ENCODE assay signal across 9 cellular contexts in the genomic region with DNA sequence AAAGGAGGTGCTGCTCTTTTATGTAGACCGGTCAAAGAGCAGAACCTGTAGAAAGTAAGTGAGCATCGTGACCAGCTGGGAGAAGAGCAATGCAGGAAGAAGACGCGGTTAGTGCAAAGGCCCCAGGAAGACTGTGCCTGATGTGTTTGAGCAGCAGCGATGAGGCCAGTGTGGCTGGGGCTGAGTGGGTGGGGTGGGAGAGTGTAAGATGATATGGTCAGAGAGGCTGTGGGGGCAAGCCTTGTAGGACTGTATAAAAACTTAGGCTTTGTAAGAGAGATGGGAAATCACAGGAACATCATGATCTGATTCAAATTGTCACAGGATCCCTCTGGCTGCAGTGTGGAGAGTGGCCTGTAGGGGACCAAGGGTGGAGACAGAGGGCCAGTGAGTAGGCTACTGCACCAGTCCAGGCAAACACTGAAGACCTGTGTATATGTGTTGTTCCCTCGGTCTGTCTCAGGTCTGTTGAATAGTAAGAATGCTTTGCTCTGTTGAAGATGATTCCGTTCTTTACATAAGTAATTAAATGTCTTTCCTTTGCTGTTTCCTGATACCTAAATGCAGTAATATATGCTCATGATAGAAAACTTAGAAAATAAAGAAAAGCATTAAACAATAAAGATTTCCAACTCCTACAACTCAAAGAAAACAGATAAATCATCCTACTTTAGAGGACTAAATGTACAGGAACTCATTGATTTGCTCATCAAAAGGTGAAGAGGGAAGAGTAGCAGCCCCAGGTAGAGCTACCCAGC. TPM values are rescaled to one million over a fixed set of nuclear protein-coding genes. Genes with fewer than 3 reads are reported as not detected.
DNase-seq lines count a peak whose midpoint lies in the region; ATAC-seq and TF ChIP-seq lines count a peak whose summit lies in the region.
"Had no signal": no experiment of that assay in that cellular context is flagged by ENCODE, and none has a peak within 500 bp of the region (broad histone marks: within the 10 kb centered on the region; RNA-seq: fewer than 3 reads in every experiment).

No MANE protein-coding gene starts in this region.

- H3K36me3 ChIP-seq in tibial nerve = peaks cover 0 to 11% (median 0%) of the 10 kb centered on the region in 3 donors

- peaks cover 16% of the 10 kb centered on the region for H3K4me1 Mint-ChIP-seq in activated CD4-positive, alpha-beta T cell treated with anti-CD3 and anti-CD28 coated beads for 36 hours

- CTCF ChIA-PET in activated CD4-positive, alpha-beta T cell treated with anti-CD3 and anti-CD28 coated beads for 36 hours (lab: Charles Lee) = interaction anchor here (0.7 to 3.9 kb wide), 16 partner anchors 9 to 325 kb away, joined by 3 to 29 read pairs (median 4); partner anchors contain the start of genes PIGT and SYS1

- POLR2A ChIA-PET in activated CD4-positive, alpha-beta T cell treated with anti-CD3 and anti-CD28 coated beads for 36 hours (lab: Charles Lee) = no interaction called here

- no peak overlapping the region for H3K27ac ChIP-seq in tibial nerve

- H3K27me3 ChIP-seq in tibial nerve = no peaks in the 10 kb centered on the region

- H3K36me3 Mint-ChIP-seq in activated CD4-positive, alpha-beta T cell treated with anti-CD3 and anti-CD28 coated beads for 36 hours (ENCODE audit: low read depth) = no peaks in the 10 kb centered on the region

- no peak overlapping the region for H3K27ac Mint-ChIP-seq in activated CD4-positive, alpha-beta T cell treated with anti-CD3 and anti-CD28 coated beads for 36 hours
- H3K27ac Mint-ChIP-seq: activated naive CD8-positive, alpha-beta T cell had no signal

- H3K9me3 Mint-ChIP-seq in activated CD4-positive, alpha-beta T cell treated with anti-CD3 and anti-CD28 coated beads for 36 hours (ENCODE audit: low read depth) = no peaks in the 10 kb centered on the region

- peak; percentile 69 for TF ChIP-seq CTCF in WI38 (IDR thresholded peaks at IDR 0.05; ENCODE audit: low read depth, low read length)
- TF ChIP-seq CTCF in tibial nerve (IDR thresholded peaks at IDR 0.05) = peak in 3 of 5 experiments; percentile 8 to 18 (median 16)

- WGBS in tibial nerve, 2 donors = 72% methylated on average over 7 of the region's 7 CpGs

- no peak overlapping the region for H3K4me3 ChIP-seq in WI38 (ENCODE audit: low read depth, low read length)
- no peak overlapping the region for H3K4me3 ChIP-seq in tibial nerve

- H3K27me3 Mint-ChIP-seq in activated CD4-positive, alpha-beta T cell treated with anti-CD3 and anti-CD28 coated beads for 36 hours = peaks cover 8% of the 10 kb centered on the region

- TF ChIP-seq POLR2A in tibial nerve (IDR thresholded peaks at IDR 0.05) = no peak

- intact Hi-C loops in activated CD4-positive, alpha-beta T cell treated with anti-CD3 and anti-CD28 coated beads for 36 hours (cut with DNase I, micrococcal nuclease) = no loop called here

- H3K4me1 ChIP-seq in tibial nerve = no peaks in the 10 kb centered on the region

- peak; percentile 61 for DNase-seq in activated CD4-positive, alpha-beta T cell treated with anti-CD3 and anti-CD28 coated beads for 36 hours
- DNase-seq in activated CD4-positive, alpha-beta T cell treated with anti-CD3 and anti-CD28 coated beads for 1 hour = no peak
- DNase-seq in HT-29 (ENCODE audit: low spot score) (peak; percentile 93), glomerular visceral epithelial cell (ENCODE audit: extremely low spot score) (peak; percentile 26), tibial nerve (ENCODE audit: low spot score in 2 of 2) (no peak), NCI-H1694 treated with DMSO at 0.1 percent for 48 hours (lab: John Stamatoyannopoulos, UW) (no peak), DMS79 treated with DMSO at 0.1 percent for 48 hours (lab: John Stamatoyannopoulos, UW) (no peak)

- no peak overlapping the region for H3K4me3 Mint-ChIP-seq in activated CD4-positive, alpha-beta T cell treated with anti-CD3 and anti-CD28 coated beads for 36 hours
- H3K4me3 Mint-ChIP-seq: activated naive CD8-positive, alpha-beta T cell had no signal

- peak; percentile 76 for ATAC-seq in activated CD4-positive, alpha-beta T cell treated with anti-CD3 and anti-CD28 coated beads for 36 hours

- TF ChIP-seq EP300 in tibial nerve (IDR thresholded peaks at IDR 0.05) = no peak

- H3K9me3 ChIP-seq in tibial nerve = no peaks in the 10 kb centered on the region

RNA-seq across cellular contexts. Expression of gene WFDC2, which starts 23.6 kb away (rescaled TPM):
- total RNA-seq in activated CD4-positive, alpha-beta T cell treated with anti-CD3 and anti-CD28 coated beads for 36 hours = under 1 TPM; 0.56 to 0.66 TPM
- 17.7 and 21.9 TPM in 2 replicates for total RNA-seq in HT-29 (2014; rRNA removed; shearing (Covaris generic))
- total RNA-seq in tibial nerve = 1 to 10 TPM in 1 of 4 donors, under 1 TPM in 1, not detected in 2; 0.84 to 3.5 TPM

RNA-seq across cellular contexts. Expression of gene PIGT, which starts 30.0 kb away (rescaled TPM):
- 10 to 100 TPM; 44.0 to 65.7 TPM for total RNA-seq in activated CD4-positive, alpha-beta T cell treated with anti-CD3 and anti-CD28 coated beads for 36 hours
- total RNA-seq in HT-29 (2014; rRNA removed; shearing (Covaris generic)) = 164 and 165 TPM in 2 replicates
- 10 to 100 TPM; 54.6 to 82.8 (median 69.7) TPM for total RNA-seq in tibial nerve

RNA-seq across cellular contexts. Expression of gene DBNDD2, which starts 37.9 kb away (rescaled TPM):
- 10 to 100 TPM; 22.4 to 30.0 TPM for total RNA-seq in activated CD4-positive, alpha-beta T cell treated with anti-CD3 and anti-CD28 coated beads for 36 hours
- total RNA-seq in HT-29 (2014; rRNA removed; shearing (Covaris generic)) = 66.6 and 84.8 TPM in 2 replicates
- 10 to 100 TPM; 36.3 to 63.3 (median 51.1) TPM for total RNA-seq in tibial nerve

Comparison
In these comparisons a context has a peak if more than half of its experiments do, and no peak if none do; other contexts are left out.
1. DNase-seq: peak in activated CD4-positive, alpha-beta T cell treated with anti-CD3 and anti-CD28 coated beads for 36 hours (single experiment), HT-29 (single experiment) and glomerular visceral epithelial cell (single experiment); none in activated CD4-positive, alpha-beta T cell treated with anti-CD3 and anti-CD28 coated beads for 1 hour (single experiment), tibial nerve (0 of 2), NCI-H1694 treated with DMSO at 0.1 percent for 48 hours (single experiment) and DMS79 treated with DMSO at 0.1 percent for 48 hours (single experiment).